In the genomic region with DNA sequence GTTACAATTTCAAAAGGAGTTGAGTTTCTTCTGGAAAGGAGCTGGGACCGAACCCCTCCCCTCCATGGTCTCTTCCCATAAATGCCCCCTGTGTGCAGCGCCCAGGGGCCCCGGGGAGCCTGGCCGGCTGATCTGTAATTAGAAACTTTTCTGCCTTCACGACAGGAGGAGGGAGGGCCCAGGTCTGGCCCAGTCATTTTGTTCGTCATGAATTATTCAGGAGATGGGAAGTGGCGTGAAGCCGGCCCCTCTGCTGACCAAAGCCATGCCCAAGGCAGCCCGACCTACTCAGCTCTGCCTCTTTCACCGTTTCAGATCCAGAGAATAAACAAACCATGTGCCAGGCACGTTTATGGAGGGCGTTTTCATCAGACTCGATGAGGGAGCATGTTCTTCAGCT, we compare ENCODE assay signal across 18 cellular contexts. TPM values are rescaled to one million over a fixed set of nuclear protein-coding genes. Genes with fewer than 3 reads are reported as not detected.
DNase-seq lines count a peak whose midpoint lies in the region; ATAC-seq lines count a peak whose summit lies in the region.
"Had no signal": no experiment of that assay in that cellular context is flagged by ENCODE, and none has a peak within 500 bp of the region (broad histone marks: within the 10 kb centered on the region; RNA-seq: fewer than 3 reads in every experiment).

No MANE protein-coding gene starts in this region.

- no peaks in the 10 kb centered on the region for H3K36me3 Mint-ChIP-seq in activated CD4-positive, alpha-beta memory T cell treated with anti-CD3 and anti-CD28 coated beads for 36 hours
- no peaks in the 10 kb centered on the region for H3K36me3 Mint-ChIP-seq in activated T-cell treated with anti-CD3 and anti-CD28 coated beads, Interleukin-2, amount 50 U/mL, for 24 hours (ENCODE audit: low read depth)
- H3K36me3 Mint-ChIP-seq: activated naive CD4-positive, alpha-beta T cell treated with anti-CD3 and anti-CD28 coated beads, Interleukin-2, amount 10 ng/mL, durations not matched to agents 7 days and 5 days; naive thymus-derived CD8-positive, alpha-beta T cell; stimulated activated naive B cell treated with anti-CD40 and anti-IgM and Interleukin-4, amounts not matched to agents 10 μg/mL and 1 μg/mL and 100 μg/mL, for 72 hours had no signal

- H3K27ac ChIP-seq in HUES64 (ENCODE audit: low read depth, low read length): peak overlapping the region; percentile 38
- no peak overlapping the region for H3K27ac ChIP-seq in iPS-20b (ENCODE audit: low read length)
- no peak overlapping the region for H3K27ac ChIP-seq in trophoblast cell (ENCODE audit: low read depth, low read length)
- H3K27ac ChIP-seq: C4-2B, VCaP had no signal

- ATAC-seq in GM19035 (IDR thresholded peaks at IDR 0.05; ENCODE audit: unreplicated experiment): no peak
- ATAC-seq: left colon; naive thymus-derived CD8-positive, alpha-beta T cell; stimulated activated naive B cell treated with anti-CD40 and anti-IgM and Interleukin-4, amounts not matched to agents 10 μg/mL and 1 μg/mL and 100 μg/mL, for 72 hours had no signal

- H2AK5ac ChIP-seq in trophoblast cell (ENCODE audit: low read length): no peak overlapping the region

- H3K4me3 Mint-ChIP-seq in activated CD4-positive, alpha-beta memory T cell treated with anti-CD3 and anti-CD28 coated beads for 36 hours: no peak overlapping the region
- H3K4me3 Mint-ChIP-seq in activated T-cell treated with anti-CD3 and anti-CD28 coated beads, Interleukin-2, amount 50 U/mL, for 24 hours: no peak overlapping the region
- H3K4me3 Mint-ChIP-seq: activated naive CD4-positive, alpha-beta T cell treated with anti-CD3 and anti-CD28 coated beads, Interleukin-2, amount 10 ng/mL, durations not matched to agents 7 days and 5 days; central memory CD8-positive, alpha-beta T cell; naive thymus-derived CD8-positive, alpha-beta T cell; stimulated activated naive B cell treated with anti-CD40 and anti-IgM and Interleukin-4, amounts not matched to agents 10 μg/mL and 1 μg/mL and 100 μg/mL, for 72 hours had no signal

- no peak overlapping the region for H3K23ac ChIP-seq in trophoblast cell (ENCODE audit: low read length)

- H3K9ac ChIP-seq in HUES64 (ENCODE audit: low read depth, low read length): no peak overlapping the region
- H3K9ac ChIP-seq in adipocyte (ENCODE audit: low read length): no peak overlapping the region
- H3K9ac ChIP-seq in iPS-20b (ENCODE audit: low read depth, low read length): peak overlapping the region; percentile 12; the same call in 1 of the 2 replicates
- H3K9ac ChIP-seq in trophoblast cell (ENCODE audit: low read length): no peak overlapping the region

- H3K4me3 ChIP-seq in HUES64 (ENCODE audit: low read length): 0 out of 2 replicates have a peak overlapping the region, but pooled peaks have one; percentile 3
- H3K4me3 ChIP-seq in adipocyte (ENCODE audit: low read length): no peak overlapping the region
- peak overlapping the region; percentile 18; the same call in 1 of the 2 replicates for H3K4me3 ChIP-seq in iPS-20b (ENCODE audit: low read length)
- no peak overlapping the region for H3K4me3 ChIP-seq in trophoblast cell (ENCODE audit: low read depth, low read length)

- H3K4me1 Mint-ChIP-seq in activated CD4-positive, alpha-beta memory T cell treated with anti-CD3 and anti-CD28 coated beads for 36 hours (ENCODE audit: low read depth): peaks cover 4% of the 10 kb centered on the region
- peaks cover 4% of the 10 kb centered on the region for H3K4me1 Mint-ChIP-seq in activated T-cell treated with anti-CD3 and anti-CD28 coated beads, Interleukin-2, amount 50 U/mL, for 24 hours (ENCODE audit: low read depth)
- H3K4me1 Mint-ChIP-seq: central memory CD8-positive, alpha-beta T cell had no signal

- CTCF ChIA-PET in activated CD4-positive, alpha-beta memory T cell treated with anti-CD3 and anti-CD28 coated beads for 36 hours (lab: Charles Lee): no interaction called here

- no peak overlapping the region for H2AFZ ChIP-seq in trophoblast cell (ENCODE audit: insufficient read depth, low read length, poor library complexity)

- H3K36me3 ChIP-seq in HUES64 (ENCODE audit: insufficient read depth, low read length): no peaks in the 10 kb centered on the region
- no peaks in the 10 kb centered on the region for H3K36me3 ChIP-seq in adipocyte (ENCODE audit: control insufficient read depth, insufficient read depth, low read length, severe bottlenecking)
- H3K36me3 ChIP-seq in iPS-20b (ENCODE audit: insufficient read depth, low read depth, low read length): no peaks in the 10 kb centered on the region
- H3K36me3 ChIP-seq in trophoblast cell (ENCODE audit: control insufficient read depth in 1 of 2, insufficient read depth in 2 of 2, low read length in 2 of 2): no peaks in the 10 kb centered on the region

- H3K4me2 ChIP-seq in trophoblast cell (ENCODE audit: low read length): no peak overlapping the region

- no peak overlapping the region for H2BK120ac ChIP-seq in trophoblast cell (ENCODE audit: insufficient read depth, low read length, poor library complexity)

- H3K27ac Mint-ChIP-seq in activated CD4-positive, alpha-beta memory T cell treated with anti-CD3 and anti-CD28 coated beads for 36 hours: no peak overlapping the region
- H3K27ac Mint-ChIP-seq in activated T-cell treated with anti-CD3 and anti-CD28 coated beads, Interleukin-2, amount 50 U/mL, for 24 hours: no peak overlapping the region
- H3K27ac Mint-ChIP-seq: activated naive CD4-positive, alpha-beta T cell treated with anti-CD3 and anti-CD28 coated beads, Interleukin-2, amount 10 ng/mL, durations not matched to agents 7 days and 5 days; naive thymus-derived CD8-positive, alpha-beta T cell; stimulated activated naive B cell treated with anti-CD40 and anti-IgM and Interleukin-4, amounts not matched to agents 10 μg/mL and 1 μg/mL and 100 μg/mL, for 72 hours had no signal

- no peaks in the 10 kb centered on the region for H3K79me2 ChIP-seq in trophoblast cell (ENCODE audit: control insufficient read depth, insufficient read depth, low read length, poor library complexity)

- no peaks in the 10 kb centered on the region for H3K9me3 ChIP-seq in HUES64 (ENCODE audit: insufficient read depth, low read depth, low read length)
- no peaks in the 10 kb centered on the region for H3K9me3 ChIP-seq in adipocyte (ENCODE audit: control insufficient read depth, low read length)
- H3K9me3 ChIP-seq in iPS-20b (ENCODE audit: insufficient read depth, low read depth, low read length): no peaks in the 10 kb centered on the region; the same call in 1 of the 2 replicates
- peaks cover 1% of the 10 kb centered on the region for H3K9me3 ChIP-seq in trophoblast cell (ENCODE audit: insufficient read depth, low read depth, low read length)

- H3K18ac ChIP-seq in trophoblast cell (ENCODE audit: low read length): no peak overlapping the region

- no peak overlapping the region for H4K12ac ChIP-seq in trophoblast cell (ENCODE audit: low read depth, low read length)

- POLR2A ChIA-PET in activated CD4-positive, alpha-beta memory T cell treated with anti-CD3 and anti-CD28 coated beads for 36 hours (lab: Charles Lee): no interaction called here

- no peak overlapping the region for H3K14ac ChIP-seq in trophoblast cell (ENCODE audit: low read length)

- WGBS in HUES64: 17% methylated on average over 13 of the region's 13 CpGs
- WGBS in trophoblast cell (ENCODE audit: extremely low coverage, insufficient coverage, insufficient read length): no CpG with 5 or more reads among the region's 13 CpGs

- H3K27me3 ChIP-seq in HUES64 (ENCODE audit: insufficient read depth, low read length) (no peaks in the 10 kb centered on the region), adipocyte (replicated peaks; ENCODE audit: control insufficient read depth, insufficient read depth, low read length) (peaks cover 24% of the 10 kb centered on the region), iPS-20b (ENCODE audit: insufficient read depth, low read length) (no peaks in the 10 kb centered on the region), trophoblast cell (ENCODE audit: insufficient read depth, low read length) (no peaks in the 10 kb centered on the region)

- no peak overlapping the region for H2BK5ac ChIP-seq in trophoblast cell (ENCODE audit: low read depth, low read length, poor library complexity)

- peak overlapping the region; percentile 30 for H2BK12ac ChIP-seq in trophoblast cell (ENCODE audit: low read length)

- no peak overlapping the region for H4K8ac ChIP-seq in trophoblast cell (ENCODE audit: low read depth, low read length)

- H3K4ac ChIP-seq in trophoblast cell (ENCODE audit: low read depth, low read length): no peak overlapping the region

- H3K79me1 ChIP-seq in trophoblast cell (ENCODE audit: low read length): no peaks in the 10 kb centered on the region

- peaks cover 10% of the 10 kb centered on the region for H3K27me3 Mint-ChIP-seq in activated CD4-positive, alpha-beta memory T cell treated with anti-CD3 and anti-CD28 coated beads for 36 hours
- peaks cover 13% of the 10 kb centered on the region for H3K27me3 Mint-ChIP-seq in activated T-cell treated with anti-CD3 and anti-CD28 coated beads, Interleukin-2, amount 50 U/mL, for 24 hours

- H3K9me3 Mint-ChIP-seq in activated CD4-positive, alpha-beta memory T cell treated with anti-CD3 and anti-CD28 coated beads for 36 hours: no peaks in the 10 kb centered on the region
- H3K9me3 Mint-ChIP-seq in activated T-cell treated with anti-CD3 and anti-CD28 coated beads, Interleukin-2, amount 50 U/mL, for 24 hours: no peaks in the 10 kb centered on the region
- H3K9me3 Mint-ChIP-seq: central memory CD8-positive, alpha-beta T cell had no signal

- H3K4me1 ChIP-seq in HUES64 (ENCODE audit: insufficient read depth, low read length): no peaks in the 10 kb centered on the region; the same call in 1 of the 2 replicates
- H3K4me1 ChIP-seq in adipocyte (ENCODE audit: control insufficient read depth, insufficient read depth, low read length): no peaks in the 10 kb centered on the region
- H3K4me1 ChIP-seq in iPS-20b (ENCODE audit: insufficient read depth, low read length): peaks cover 7% of the 10 kb centered on the region; the same call in 1 of the 2 replicates
- no peaks in the 10 kb centered on the region for H3K4me1 ChIP-seq in trophoblast cell (ENCODE audit: control insufficient read depth in 1 of 2, insufficient read depth in 2 of 2, low read length in 2 of 2)

- no peak overlapping the region for H4K91ac ChIP-seq in trophoblast cell (ENCODE audit: low read depth, low read length)

- DNase-seq in adipocyte (ENCODE audit: low read depth): peak; percentile 56
- no peak for DNase-seq in trophoblast cell
- DNase-seq in activated CD4-positive, alpha-beta memory T cell treated with anti-CD3 and anti-CD28 coated beads for 36 hours: no peak
- DNase-seq in activated T-cell treated with anti-CD3 and anti-CD28 coated beads, Interleukin-2, amount 50 U/mL, for 24 hours: no peak
- no peak for DNase-seq in COLO829 (ENCODE audit: low spot score)
- DNase-seq: activated naive CD4-positive, alpha-beta T cell treated with anti-CD3 and anti-CD28 coated beads, Interleukin-2, amount 10 ng/mL, durations not matched to agents 7 days and 5 days; EL; left colon; MV-4-11; naive thymus-derived CD8-positive, alpha-beta T cell; NCI-H2171; stimulated activated naive B cell treated with anti-CD40 and anti-IgM and Interleukin-4, amounts not matched to agents 10 μg/mL and 1 μg/mL and 100 μg/mL, for 72 hours had no signal

- intact Hi-C loops in activated CD4-positive, alpha-beta memory T cell treated with anti-CD3 and anti-CD28 coated beads for 36 hours (cut with micrococcal nuclease): no loop called here

RNA-seq across cellular contexts. Expression of gene MSI1, which starts 33.3 kb away (rescaled TPM):
- 27.8 TPM for polyA plus RNA-seq in HUES64 (2013, experiment 1 of 2)
- polyA plus RNA-seq in HUES64 (2013, experiment 2 of 2): 32.8 TPM
- 6.1 and 6.8 TPM in 2 replicates for polyA plus RNA-seq in trophoblast cell (2013)
- total RNA-seq in activated CD4-positive, alpha-beta memory T cell treated with anti-CD3 and anti-CD28 coated beads for 36 hours: 1 to 10 TPM; 1.5 to 2.7 TPM
- total RNA-seq: naive thymus-derived CD8-positive, alpha-beta T cell had no signal
- polyA plus RNA-seq: naive thymus-derived CD8-positive, alpha-beta T cell had no signal

RNA-seq across cellular contexts. Expression of gene COX6A1, which starts 35.7 kb away (rescaled TPM):
- 574 TPM for polyA plus RNA-seq in HUES64 (2013, experiment 1 of 2)
- polyA plus RNA-seq in HUES64 (2013, experiment 2 of 2): 581 TPM
- polyA plus RNA-seq in trophoblast cell (2013): 832 and 878 TPM in 2 replicates
- total RNA-seq in activated CD4-positive, alpha-beta memory T cell treated with anti-CD3 and anti-CD28 coated beads for 36 hours: 100 to 1,000 TPM; 474 to 478 TPM

RNA-seq across cellular contexts. Expression of gene TRIAP1, which starts 44.0 kb away (rescaled TPM):
- 70.9 TPM for polyA plus RNA-seq in HUES64 (2013, experiment 1 of 2)
- polyA plus RNA-seq in HUES64 (2013, experiment 2 of 2): 64.8 TPM
- polyA plus RNA-seq in trophoblast cell (2013): 63.0 and 63.9 TPM in 2 replicates
- total RNA-seq in activated CD4-positive, alpha-beta memory T cell treated with anti-CD3 and anti-CD28 coated beads for 36 hours: 10 to 100 TPM; 32.2 to 34.6 TPM

RNA-seq across cellular contexts. Expression of gene GATC, which starts 44.0 kb away (rescaled TPM):
- 12.6 TPM for polyA plus RNA-seq in HUES64 (2013, experiment 1 of 2)
- 14.1 TPM for polyA plus RNA-seq in HUES64 (2013, experiment 2 of 2)
- 18.2 and 18.5 TPM in 2 replicates for polyA plus RNA-seq in trophoblast cell (2013)
- 10 to 100 TPM; 35.1 to 37.1 TPM for total RNA-seq in activated CD4-positive, alpha-beta memory T cell treated with anti-CD3 and anti-CD28 coated beads for 36 hours

Comparison
In these comparisons a context has a peak if more than half of its experiments do, and no peak if none do; other contexts are left out.
1. H3K4me3 ChIP-seq: peak in HUES64 (single experiment) and iPS-20b (single experiment); none in adipocyte (single experiment) and trophoblast cell (single experiment).